ENCODE assay signal across 9 cellular contexts in genomic region chr18:33578371-33579146, GRCh38. TPM values are rescaled to one million over a fixed set of nuclear protein-coding genes. Genes with fewer than 3 reads are reported as not detected.
DNase-seq lines count a peak whose midpoint lies in the region; ATAC-seq lines count a peak whose summit lies in the region.
"Had no signal": no experiment of that assay in that cellular context is flagged by ENCODE, and none has a peak within 500 bp of the region (broad histone marks: within the 10 kb centered on the region; RNA-seq: fewer than 3 reads in every experiment).

No MANE protein-coding gene starts in this region.

- no peaks in the 10 kb centered on the region for H3K27me3 ChIP-seq in Karpas-422 (ENCODE audit: low read length)

- H3K9me3 Mint-ChIP-seq in activated naive CD8-positive, alpha-beta T cell treated with anti-CD3 and anti-CD28 coated beads, Interleukin-2, amount 50 U/mL, for 24 hours, result no peaks in the 10 kb centered on the region

- H3K27me3 Mint-ChIP-seq in activated naive CD8-positive, alpha-beta T cell treated with anti-CD3 and anti-CD28 coated beads, Interleukin-2, amount 50 U/mL, for 24 hours, result peaks cover 23% of the 10 kb centered on the region

- H3K27ac ChIP-seq in Karpas-422 (ENCODE audit: low read length), result no peak overlapping the region
- H3K27ac ChIP-seq: 22Rv1 had no signal

- no peaks in the 10 kb centered on the region for H4K20me1 ChIP-seq in Karpas-422 (ENCODE audit: insufficient read depth, low read depth, low read length)

- no peaks in the 10 kb centered on the region for H3K79me2 ChIP-seq in Karpas-422 (ENCODE audit: low read length)

- peak overlapping the region; percentile 38 for H3K4me3 Mint-ChIP-seq in activated naive CD8-positive, alpha-beta T cell treated with anti-CD3 and anti-CD28 coated beads, Interleukin-2, amount 50 U/mL, for 24 hours

- H3K4me2 ChIP-seq in Karpas-422 (ENCODE audit: low read depth, low read length, poor library complexity, severe bottlenecking), result no peak overlapping the region

- DNase-seq in DMS 273 (lab: John Stamatoyannopoulos, UW; ENCODE audit: unreplicated experiment) (peak; percentile 27), DMS 273 treated with DMSO at 0.1 percent for 48 hours (lab: John Stamatoyannopoulos, UW) (no peak), hypothalamus (lab: John Stamatoyannopoulos, UW) (peak in 42 of 51 donors; percentile 8 to 80 (median 52)), sciatic nerve (ENCODE audit: low spot score) (peak; percentile 68), Karpas-422 (no peak), RKO (ENCODE audit: low spot score) (no peak)
- no peak for DNase-seq in activated naive CD8-positive, alpha-beta T cell treated with anti-CD3 and anti-CD28 coated beads, Interleukin-2, amount 50 U/mL, for 24 hours

- H3K4me3 ChIP-seq in Karpas-422 (ENCODE audit: low read length), result no peak overlapping the region

- no peak overlapping the region for H2AFZ ChIP-seq in Karpas-422 (ENCODE audit: low read length)

- no peaks in the 10 kb centered on the region for H3K9me3 ChIP-seq in Karpas-422 (ENCODE audit: low read length)

- peaks cover 12% of the 10 kb centered on the region for H3K4me1 ChIP-seq in Karpas-422 (ENCODE audit: low read length)

- H3K36me3 Mint-ChIP-seq in activated naive CD8-positive, alpha-beta T cell treated with anti-CD3 and anti-CD28 coated beads, Interleukin-2, amount 50 U/mL, for 24 hours (ENCODE audit: low read depth), result no peaks in the 10 kb centered on the region

- intact Hi-C loops in sciatic nerve (cut with DNase I), result no loop called here

- ATAC-seq in activated naive CD8-positive, alpha-beta T cell treated with anti-CD3 and anti-CD28 coated beads, Interleukin-2, amount 50 U/mL, for 24 hours, result no peak
- ATAC-seq in sciatic nerve (peak; percentile 45), HG03439 (IDR thresholded peaks at IDR 0.05; ENCODE audit: unreplicated experiment) (no peak)

- peaks cover 6% of the 10 kb centered on the region for H3K4me1 Mint-ChIP-seq in activated naive CD8-positive, alpha-beta T cell treated with anti-CD3 and anti-CD28 coated beads, Interleukin-2, amount 50 U/mL, for 24 hours

- H3K36me3 ChIP-seq in Karpas-422 (ENCODE audit: insufficient read depth, low read length), result no peaks in the 10 kb centered on the region

- H3K9ac ChIP-seq in Karpas-422 (ENCODE audit: low read length), result no peak overlapping the region

- no peak overlapping the region for H3K27ac Mint-ChIP-seq in activated naive CD8-positive, alpha-beta T cell treated with anti-CD3 and anti-CD28 coated beads, Interleukin-2, amount 50 U/mL, for 24 hours

- no peaks in the 10 kb centered on the region for H3K9me2 ChIP-seq in Karpas-422 (replicated peaks; ENCODE audit: insufficient read depth, low read length)

RNA-seq across cellular contexts. Expression of gene ASXL3, which starts 0.5 kb away (rescaled TPM):
- 13.1 TPM for total RNA-seq in sciatic nerve
- not detected in 2 replicates for total RNA-seq in Karpas-422 (2014; rRNA removed; shearing (Covaris generic); ENCODE audit: low replicate concordance)

Comparison
In these comparisons a context has a peak if more than half of its experiments do, and no peak if none do; other contexts are left out.
1. DNase-seq: peak in DMS 273 (single experiment), hypothalamus (42 of 51) and sciatic nerve (single experiment); none in DMS 273 treated with DMSO at 0.1 percent for 48 hours (single experiment), activated naive CD8-positive, alpha-beta T cell treated with anti-CD3 and anti-CD28 coated beads, Interleukin-2, amount 50 U/mL, for 24 hours (single experiment), Karpas-422 (single experiment) and RKO (single experiment).
2. RNA of gene ASXL3, which starts 0.5 kb away (total RNA-seq): 13.1 TPM in sciatic nerve (single experiment); not detected in Karpas-422; every median in the first group is over 10 times any median in the second.